ENCODE assay signal across 11 cellular contexts in genomic region chr3:114456742-114457141, GRCh38.
DNase-seq lines count a peak whose midpoint lies in the region; ATAC-seq and TF ChIP-seq lines count a peak whose summit lies in the region.
"Had no signal": no experiment of that assay in that cellular context is flagged by ENCODE, and none has a peak within 500 bp of the region (broad histone marks: within the 10 kb centered on the region; RNA-seq: fewer than 3 reads in every experiment).

No MANE protein-coding gene starts in this region.

- H3K9me3 ChIP-seq in right cardiac atrium (ENCODE audit: control insufficient read depth, low read length): no peaks in the 10 kb centered on the region

- TF ChIP-seq CTCF in VCaP (conservative IDR thresholded peaks at IDR 0.05): no peak

- DNase-seq in NCI-H524 (lab: John Stamatoyannopoulos, UW) (no peak), SIG-M5 (lab: John Stamatoyannopoulos, UW) (no peak), right cardiac atrium (no peak), SW480 (ENCODE audit: low spot score) (no peak)
- DNase-seq: brain microvascular endothelial cell, DMS53, RPMI8226 had no signal

- H3K27me3 ChIP-seq in right cardiac atrium (ENCODE audit: control insufficient read depth, insufficient read depth): no peaks in the 10 kb centered on the region
- H3K27me3 ChIP-seq: brain microvascular endothelial cell had no signal

- ATAC-seq in GM18502 (IDR thresholded peaks at IDR 0.05; ENCODE audit: poor library complexity, unreplicated experiment) (peak; percentile 82), GM19468 (IDR thresholded peaks at IDR 0.05; ENCODE audit: extremely low read depth, unreplicated experiment) (peak; percentile 88), HG03060 (IDR thresholded peaks at IDR 0.05; ENCODE audit: low read depth, unreplicated experiment) (peak; percentile 59), right cardiac atrium (no peak)

- intact Hi-C loops in right cardiac atrium (cut with DNase I): no loop called here

- no peaks in the 10 kb centered on the region for H3K4me1 ChIP-seq in right cardiac atrium (ENCODE audit: control insufficient read depth, insufficient read depth, low read length)

- peak overlapping the region; percentile 99 for H3K27ac ChIP-seq in VCaP
- H3K27ac ChIP-seq in right cardiac atrium (ENCODE audit: low read length): no peak overlapping the region
- H3K27ac ChIP-seq: brain microvascular endothelial cell had no signal

- WGBS in right cardiac atrium: 88% methylated on average over 4 of the region's 4 CpGs

- no peak overlapping the region for H3K4me3 ChIP-seq in right cardiac atrium (ENCODE audit: low read length)

Comparison
In these comparisons a context has a peak if more than half of its experiments do, and no peak if none do; other contexts are left out.
1. ATAC-seq: peak in GM18502 (single experiment), GM19468 (single experiment) and HG03060 (single experiment); none in right cardiac atrium (0 of 2).